In the genomic region with DNA sequence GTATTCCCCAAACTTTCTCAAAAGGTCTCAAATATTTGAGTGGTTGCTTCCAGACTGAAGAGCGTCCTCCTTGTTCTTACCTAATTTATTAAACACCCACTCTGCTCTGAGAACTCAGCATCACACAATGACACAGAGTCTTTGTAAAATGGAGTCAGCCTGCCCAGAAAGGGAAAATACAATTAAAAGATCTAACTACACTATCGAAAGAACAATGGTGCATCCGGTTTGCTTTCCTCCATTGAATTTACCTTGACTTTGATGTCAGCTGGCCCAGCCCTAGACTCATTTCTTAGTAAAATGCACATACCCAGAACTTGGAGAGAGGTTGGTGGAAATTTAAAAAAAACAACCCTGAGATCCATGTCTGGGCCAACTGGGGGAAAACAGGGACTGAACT, we compare ENCODE assay signal across 25 cellular contexts.
DNase-seq lines count a peak whose midpoint lies in the region; ATAC-seq, FAIRE-seq and TF ChIP-seq lines count a peak whose summit lies in the region.
"Had no signal": no experiment of that assay in that cellular context is flagged by ENCODE, and none has a peak within 500 bp of the region (broad histone marks: within the 10 kb centered on the region; RNA-seq: fewer than 3 reads in every experiment).

No MANE protein-coding gene starts in this region.

- H3K4me2 ChIP-seq in endothelial cell of umbilical vein (ENCODE audit: insufficient read depth, low read length) = no peak overlapping the region
- H3K4me2 ChIP-seq: A549; BLaER1 treated with 17β-estradiol and CSF1 and Interleukin-3, amounts not matched to agents 10 nM and 100 nM had no signal

- intact Hi-C loops in heart left ventricle (cut with DNase I) (no loop called here), Right ventricle myocardium inferior (cut with DNase I) (no loop called here), left ventricle myocardium inferior (cut with micrococcal nuclease) (no loop called here), right cardiac atrium (cut with DNase I) (no loop called here), endothelial cell of umbilical vein (cut with micrococcal nuclease) (no loop called here), uterus (cut with DNase I; ENCODE audit: low total_unique reads) (no loop called here), spleen (cut with DNase I; ENCODE audit: low total_unique reads) (no loop called here)

- H3K9me1 ChIP-seq in endothelial cell of umbilical vein (replicated peaks; ENCODE audit: control insufficient read depth, extremely low read depth, insufficient read depth, low read length) = no peaks in the 10 kb centered on the region

- H2AFZ ChIP-seq in endothelial cell of umbilical vein (ENCODE audit: low read depth, low read length) = no peak overlapping the region

- POLR2A ChIA-PET in endothelial cell of umbilical vein (lab: Charles Lee) = no interaction called here

- no peaks in the 10 kb centered on the region for H4K20me1 ChIP-seq in endothelial cell of umbilical vein (replicated peaks; ENCODE audit: control insufficient read depth, extremely low read depth, insufficient read depth, low read length)
- H4K20me1 ChIP-seq: BLaER1 treated with 17β-estradiol and CSF1 and Interleukin-3, amounts not matched to agents 10 nM and 100 nM had no signal

- no peaks in the 10 kb centered on the region for H3K79me2 ChIP-seq in endothelial cell of umbilical vein (ENCODE audit: control insufficient read depth, insufficient read depth, low read length)

- H3K27ac ChIP-seq in heart left ventricle = peak overlapping the region in 8 of 12 donors; percentile 5 to 67 (median 37)
- H3K27ac ChIP-seq in left ventricle myocardium inferior (replicated peaks) = peak overlapping the region; percentile 17
- no peak overlapping the region for H3K27ac ChIP-seq in right cardiac atrium (ENCODE audit: low read length)
- H3K27ac ChIP-seq in endothelial cell of umbilical vein (ENCODE audit: insufficient read depth, low read depth, low read length) = no peak overlapping the region
- peak overlapping the region; percentile 18 to 35 for H3K27ac ChIP-seq in uterus
- H3K27ac ChIP-seq in spleen = no peak overlapping the region
- H3K27ac ChIP-seq: 22Rv1; A549; BLaER1 treated with 17β-estradiol and CSF1 and Interleukin-3, amounts not matched to agents 10 nM and 100 nM; C4-2B had no signal

- TF ChIP-seq CTCF in heart left ventricle (IDR thresholded peaks at IDR 0.05) (no peak), left ventricle myocardium inferior (IDR thresholded peaks at IDR 0.05; ENCODE audit: borderline replicate concordance) (no peak), endothelial cell of umbilical vein (IDR thresholded peaks at IDR 0.05; ENCODE audit: extremely low read depth in 1 of 2, insufficient read depth in 1 of 2, low read depth in 1 of 2, low read length in 2 of 2) (no peak), uterus (IDR thresholded peaks at IDR 0.05) (no peak), spleen (IDR thresholded peaks at IDR 0.05 in 8 of 11, conservative IDR thresholded peaks at IDR 0.05 in 3 of 11) (no peak)

- 68 to 79% (median 72%) methylated on average over 3 of the region's 3 CpGs for WGBS in heart left ventricle, 4 donors
- 79% methylated on average over 3 of the region's 3 CpGs for whole genome bisulfite sequencing in right cardiac atrium
- WGBS in spleen, 5 donors = 80 to 90% (median 84%) methylated on average over 3 of the region's 3 CpGs

- BruUV-seq in endothelial cell of umbilical vein (replicated peaks; lab: Mats Ljungman, UMichigan) = no TSS peak

- no peak overlapping the region for H3K9ac ChIP-seq in endothelial cell of umbilical vein (replicated peaks; ENCODE audit: extremely low read depth, insufficient read depth, low read length)
- H3K9ac ChIP-seq: BLaER1 treated with 17β-estradiol and CSF1 and Interleukin-3, amounts not matched to agents 10 nM and 100 nM had no signal

- H3K9me3 ChIP-seq in heart left ventricle (no peaks in the 10 kb centered on the region), left ventricle myocardium inferior (replicated peaks) (no peaks in the 10 kb centered on the region), right cardiac atrium (ENCODE audit: control insufficient read depth, low read length) (no peaks in the 10 kb centered on the region), endothelial cell of umbilical vein (replicated peaks; ENCODE audit: control insufficient read depth, insufficient read depth, low read length) (no peaks in the 10 kb centered on the region), uterus (no peaks in the 10 kb centered on the region), spleen (no peaks in the 10 kb centered on the region)
- H3K9me3 ChIP-seq: A549 had no signal

- ATAC-seq in heart left ventricle = peak in 1 of 4 donors; percentile 61
- ATAC-seq in Right ventricle myocardium inferior = no peak
- no peak for ATAC-seq in right cardiac atrium
- ATAC-seq: A549; CD8-positive, alpha-beta T cell; GM12878 had no signal

- no peaks in the 10 kb centered on the region for H3K27me3 ChIP-seq in heart left ventricle
- no peaks in the 10 kb centered on the region for H3K27me3 ChIP-seq in left ventricle myocardium inferior (ENCODE audit: low read depth)
- H3K27me3 ChIP-seq in right cardiac atrium (ENCODE audit: control insufficient read depth, insufficient read depth) = no peaks in the 10 kb centered on the region
- no peaks in the 10 kb centered on the region for H3K27me3 ChIP-seq in endothelial cell of umbilical vein (ENCODE audit: control insufficient read depth in 2 of 2, insufficient read depth in 2 of 2, low read length in 2 of 2)
- H3K27me3 ChIP-seq in uterus = no peaks in the 10 kb centered on the region
- H3K27me3 ChIP-seq in spleen (replicated peaks in 1 of 7) = no peaks in the 10 kb centered on the region
- H3K27me3 ChIP-seq: BLaER1 treated with 17β-estradiol and CSF1 and Interleukin-3, amounts not matched to agents 10 nM and 100 nM had no signal

- H3K36me3 ChIP-seq in heart left ventricle (no peaks in the 10 kb centered on the region), left ventricle myocardium inferior (no peaks in the 10 kb centered on the region), endothelial cell of umbilical vein (ENCODE audit: control insufficient read depth in 2 of 2, extremely low read depth in 1 of 2, insufficient read depth in 2 of 2, low read length in 2 of 2) (no peaks in the 10 kb centered on the region), uterus (no peaks in the 10 kb centered on the region), spleen (no peaks in the 10 kb centered on the region)
- H3K36me3 ChIP-seq: BLaER1 treated with 17β-estradiol and CSF1 and Interleukin-3, amounts not matched to agents 10 nM and 100 nM had no signal

- DNase-seq in heart left ventricle (no peak), Right ventricle myocardium inferior (ENCODE audit: missing footprints) (no peak), left ventricle myocardium inferior (no peak), right cardiac atrium (no peak), endothelial cell of umbilical vein (ENCODE audit: low read depth, low spot score) (no peak), uterus (no peak), SK-N-DZ (ENCODE audit: low spot score) (no peak), spleen (no peak)
- DNase-seq: AML-193; CD4-positive, alpha-beta T cell; CD8-positive, alpha-beta T cell; DMS 273 treated with DMSO at 0.1 percent for 48 hours; DMS153; DMS53; DMS79; DND-41; EL; GDM1 had no signal

- CTCF ChIA-PET in endothelial cell of umbilical vein (lab: Charles Lee) = no interaction called here

- H3K4me1 ChIP-seq in heart left ventricle (peaks cover 0 to 41% (median 12%) of the 10 kb centered on the region in 12 donors), left ventricle myocardium inferior (peaks cover 38% of the 10 kb centered on the region), right cardiac atrium (ENCODE audit: control insufficient read depth, insufficient read depth, low read length) (peaks cover 6% of the 10 kb centered on the region), endothelial cell of umbilical vein (ENCODE audit: control insufficient read depth, extremely low read depth, insufficient read depth, low read length) (peaks cover 7% of the 10 kb centered on the region), uterus (no peaks in the 10 kb centered on the region), spleen (no peaks in the 10 kb centered on the region)

- TF ChIP-seq POLR2A in heart left ventricle (IDR thresholded peaks at IDR 0.05) (no peak), endothelial cell of umbilical vein (IDR thresholded peaks at IDR 0.05; ENCODE audit: low read depth, low read length) (no peak), uterus (IDR thresholded peaks at IDR 0.05) (no peak), spleen (IDR thresholded peaks at IDR 0.05) (no peak)

- H3K4me3 ChIP-seq in heart left ventricle (no peak overlapping the region), left ventricle myocardium inferior (no peak overlapping the region), right cardiac atrium (ENCODE audit: low read length) (no peak overlapping the region), endothelial cell of umbilical vein (replicated peaks in 1 of 3; ENCODE audit: insufficient read depth in 1 of 3, low read depth in 1 of 3, low read length in 3 of 3) (no peak overlapping the region), uterus (no peak overlapping the region), spleen (no peak overlapping the region)
- H3K4me3 ChIP-seq: A549; BLaER1 treated with 17β-estradiol and CSF1 and Interleukin-3, amounts not matched to agents 10 nM and 100 nM; GM12878 had no signal

- peak; percentile 31 for FAIRE-seq in endothelial cell of umbilical vein (lab: Jason Lieb, UNC)
- FAIRE-seq: A549, GM12878, GM12892, GM18507 had no signal

- dilution Hi-C loops in endothelial cell of umbilical vein (cut with MboI; ENCODE audit: extremely low pct_ligation_motif_present, low sequenced_read_pairs) = no loop called here

TF ChIP-seq in endothelial cell of umbilical vein, 7 proteins besides CTCF, POLR2A, EP300 and RAD21:
- TF ChIP-seq FOS (IDR thresholded peaks at IDR 0.05; ENCODE audit: borderline replicate concordance, insufficient read depth, low read length) (no peak), MYC (IDR thresholded peaks at IDR 0.05; ENCODE audit: low read depth, low read length) (no peak), POLR2AphosphoS5 (IDR thresholded peaks at IDR 0.05; ENCODE audit: insufficient read depth, low read depth, low read length) (no peak), JUN (IDR thresholded peaks at IDR 0.05; ENCODE audit: borderline replicate concordance, insufficient read depth, insufficient read length, low read depth) (no peak), GATA2 (IDR thresholded peaks at IDR 0.05; ENCODE audit: insufficient read depth, insufficient read length, low read depth, low read length) (no peak), EZH2 (IDR thresholded peaks at IDR 0.05; ENCODE audit: borderline replicate concordance, low read depth, low read length, severe bottlenecking) (no peak)
- TF ChIP-seq, protein P1, sequence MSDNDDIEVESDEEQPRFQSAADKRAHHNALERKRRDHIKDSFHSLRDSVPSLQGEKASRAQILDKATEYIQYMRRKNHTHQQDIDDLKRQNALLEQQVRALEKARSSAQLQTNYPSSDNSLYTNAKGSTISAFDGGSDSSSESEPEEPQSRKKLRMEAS (IDR thresholded peaks at IDR 0.05; ENCODE audit: insufficient read depth, insufficient read length) = no peak
TF ChIP-seq in endothelial cell of umbilical vein: peak in this region for 0.

Comparison
In these comparisons a context has a peak if more than half of its experiments do, and no peak if none do; other contexts are left out.
1. H3K27ac ChIP-seq: peak in heart left ventricle (8 of 12), left ventricle myocardium inferior (single experiment) and uterus (2 of 2); none in right cardiac atrium (single experiment), endothelial cell of umbilical vein (single experiment) and spleen (0 of 8).